Comparison of ENCODE assay signal across 12 cellular contexts in genomic region chr19:54224619-54225018, GRCh38. TPM values are rescaled to one million over a fixed set of nuclear protein-coding genes. Genes with fewer than 3 reads are reported as not detected.
"Had no signal": no experiment of that assay in that cellular context is flagged by ENCODE, and none has a peak within 500 bp of the region (broad histone marks: within the 10 kb centered on the region; RNA-seq: fewer than 3 reads in every experiment).

No MANE protein-coding gene starts in this region.

RNA-seq across cellular contexts. Expression of gene LILRB3, which starts 1.8 kb away (rescaled TPM):
- total RNA-seq: activated naive CD4-positive, alpha-beta T cell treated with anti-CD3 and anti-CD28 coated beads for 36 hours; activated naive CD8-positive, alpha-beta T cell treated with anti-CD3 and anti-CD28 coated beads for 36 hours; activated T-cell treated with anti-CD3 and anti-CD28 coated beads, Interleukin-2, amount 50 U/mL, for 4 hours; astrocyte; bronchial epithelial cell had no signal

RNA-seq across cellular contexts. Expression of gene LILRA6, which starts 18.0 kb away (rescaled TPM):
- total RNA-seq: activated naive CD4-positive, alpha-beta T cell treated with anti-CD3 and anti-CD28 coated beads for 36 hours; activated naive CD4-positive, alpha-beta T cell treated with anti-CD3 and anti-CD28 coated beads, Interleukin-2, amount 50 U/mL, for 72 hours; activated naive CD8-positive, alpha-beta T cell treated with anti-CD3 and anti-CD28 coated beads for 36 hours; activated T-cell treated with anti-CD3 and anti-CD28 coated beads, Interleukin-2, amount 50 U/mL, for 4 hours; activated T-cell treated with anti-CD3 and anti-CD28 coated beads, Interleukin-2, amount 50 U/mL, for 72 hours; activated T-helper 2 cell treated with anti-CD3 and anti-CD28 coated beads, Interferon-gamma antibody, Interleukin-2, Interleukin-4, amounts not matched to agents 10 μg/mL and 5 μg/mL and 100 μg/mL, durations not matched to agents 14 hours and 24 hours and 36 hours; astrocyte; body of pancreas; bronchial epithelial cell had no signal

RNA-seq across cellular contexts. Expression of gene LILRB5, which starts 32.5 kb away (rescaled TPM):
- total RNA-seq: activated naive CD4-positive, alpha-beta T cell treated with anti-CD3 and anti-CD28 coated beads for 36 hours; activated naive CD4-positive, alpha-beta T cell treated with anti-CD3 and anti-CD28 coated beads, Interleukin-2, amount 50 U/mL, for 72 hours; activated naive CD8-positive, alpha-beta T cell treated with anti-CD3 and anti-CD28 coated beads for 36 hours; activated T-cell treated with anti-CD3 and anti-CD28 coated beads, Interleukin-2, amount 50 U/mL, for 4 hours; activated T-helper 1 cell treated with anti-CD3 and anti-CD28 coated beads, Interleukin-12 subunit alpha, Interleukin-12 subunit beta, Interleukin-2, Interleukin-4 antibody, amounts not matched to agents 30 ng/mL and 10 ng/mL and 1 ng/mL, durations not matched to agents 14 hours and 24 hours and 36 hours; activated T-helper 17 cell treated with anti-CD3 and anti-CD28 coated beads, Interleukin-2, amount 50 U/mL, for 72 hours; astrocyte; bronchial epithelial cell; cardiac muscle cell had no signal
- polyA plus RNA-seq: cardiac muscle cell had no signal
